Comparison of ENCODE assay signal across 18 cellular contexts in genomic region chr16:74281285-74281684, GRCh38. TPM values are rescaled to one million over a fixed set of nuclear protein-coding genes. Genes with fewer than 3 reads are reported as not detected.
DNase-seq lines count a peak whose midpoint lies in the region; ATAC-seq and TF ChIP-seq lines count a peak whose summit lies in the region.
"Had no signal": no experiment of that assay in that cellular context is flagged by ENCODE, and none has a peak within 500 bp of the region (broad histone marks: within the 10 kb centered on the region; RNA-seq: fewer than 3 reads in every experiment).

No MANE protein-coding gene starts in this region.

- 50 to 75% (median 72%) methylated on average over 1 of the region's 1 CpG for WGBS in spleen, 5 donors

- peaks cover 9% of the 10 kb centered on the region for H3K27me3 Mint-ChIP-seq in activated naive CD8-positive, alpha-beta T cell treated with anti-CD3 and anti-CD28 coated beads for 36 hours

- peak overlapping the region; percentile 27 for H3K27ac ChIP-seq in cardiac muscle cell
- H3K27ac ChIP-seq in left lung = no peak overlapping the region
- H3K27ac ChIP-seq in spleen = no peak overlapping the region
- H3K27ac ChIP-seq: Peyer's patch, SK-N-MC had no signal

- no peak for TF ChIP-seq CTCF in cardiac muscle cell (IDR thresholded peaks at IDR 0.05; ENCODE audit: low read depth, low read length)
- TF ChIP-seq CTCF in epithelial cell of esophagus (IDR thresholded peaks at IDR 0.05; ENCODE audit: insufficient read depth, low read depth, low read length, missing control alignments) = no peak
- no peak for TF ChIP-seq CTCF in left lung (IDR thresholded peaks at IDR 0.05)
- TF ChIP-seq CTCF in spleen (IDR thresholded peaks at IDR 0.05 in 8 of 11, conservative IDR thresholded peaks at IDR 0.05 in 3 of 11) = no peak

- H3K4me1 ChIP-seq in cardiac muscle cell (ENCODE audit: low read depth) (peaks cover 8% of the 10 kb centered on the region), left lung (no peaks in the 10 kb centered on the region), spleen (no peaks in the 10 kb centered on the region)
- H3K4me1 ChIP-seq: HAP-1, Peyer's patch had no signal

- H3K9me3 ChIP-seq in cardiac muscle cell (ENCODE audit: low read depth) (no peaks in the 10 kb centered on the region), left lung (no peaks in the 10 kb centered on the region), spleen (peaks cover 0 to 9% (median 5%) of the 10 kb centered on the region in 8 donors)
- H3K9me3 ChIP-seq: HAP-1, Peyer's patch had no signal

- H3K4me1 Mint-ChIP-seq in activated naive CD8-positive, alpha-beta T cell treated with anti-CD3 and anti-CD28 coated beads for 36 hours = no peaks in the 10 kb centered on the region
- H3K4me1 Mint-ChIP-seq: CD4-positive, alpha-beta memory T cell had no signal

- peaks cover 4% of the 10 kb centered on the region for H3K27me3 ChIP-seq in cardiac muscle cell
- no peaks in the 10 kb centered on the region for H3K27me3 ChIP-seq in left lung
- no peaks in the 10 kb centered on the region for H3K27me3 ChIP-seq in spleen (replicated peaks in 1 of 7)
- H3K27me3 ChIP-seq: Peyer's patch had no signal

- no peak overlapping the region for H3K27ac Mint-ChIP-seq in activated naive CD8-positive, alpha-beta T cell treated with anti-CD3 and anti-CD28 coated beads for 36 hours
- H3K27ac Mint-ChIP-seq: CD4-positive, alpha-beta memory T cell had no signal

- peak; percentile 14 to 46 for DNase-seq in cardiac muscle cell (ENCODE audit: low read depth in 1 of 2, low spot score in 1 of 2)
- no peak for DNase-seq in cardiac septum (ENCODE audit: low spot score)
- DNase-seq in epithelial cell of esophagus (ENCODE audit: low read depth) = peak; percentile 38
- DNase-seq in left lung = no peak
- no peak for DNase-seq in activated naive CD8-positive, alpha-beta T cell treated with anti-CD3 and anti-CD28 coated beads for 36 hours
- no peak for DNase-seq in cerebellum (ENCODE audit: low spot score)
- no peak for DNase-seq in spleen
- DNase-seq: 8988T; CD4-positive, alpha-beta memory T cell; NCI-H187 treated with DMSO at 0.1 percent for 48 hours; NCI-H2171; NCI-H446 treated with DMSO at 0.1 percent for 48 hours; NCI-H774; Peyer's patch had no signal

- H3K4me3 ChIP-seq in cardiac muscle cell = no peak overlapping the region
- no peak overlapping the region for H3K4me3 ChIP-seq in epithelial cell of esophagus (ENCODE audit: low read length)
- no peak overlapping the region for H3K4me3 ChIP-seq in left lung
- no peak overlapping the region for H3K4me3 ChIP-seq in spleen
- H3K4me3 ChIP-seq: HAP-1, Peyer's patch, SK-N-MC had no signal

- H3K4me3 Mint-ChIP-seq in activated naive CD8-positive, alpha-beta T cell treated with anti-CD3 and anti-CD28 coated beads for 36 hours = no peak overlapping the region
- H3K4me3 Mint-ChIP-seq: CD4-positive, alpha-beta memory T cell had no signal

- no peak for TF ChIP-seq POLR2A in spleen (IDR thresholded peaks at IDR 0.05)

- peaks cover 7% of the 10 kb centered on the region for H3K36me3 Mint-ChIP-seq in activated naive CD8-positive, alpha-beta T cell treated with anti-CD3 and anti-CD28 coated beads for 36 hours

- intact Hi-C loops in cardiac septum (cut with DNase I) (no loop called here), left lung (cut with DNase I) (no loop called here), spleen (cut with DNase I; ENCODE audit: low total_unique reads) (no loop called here)

- H3K36me3 ChIP-seq in cardiac muscle cell = no peaks in the 10 kb centered on the region
- no peaks in the 10 kb centered on the region for H3K36me3 ChIP-seq in left lung
- H3K36me3 ChIP-seq in spleen = no peaks in the 10 kb centered on the region
- H3K36me3 ChIP-seq: HAP-1, Peyer's patch had no signal

- ATAC-seq in left lung (peak; percentile 49), HG02938 (IDR thresholded peaks at IDR 0.05; ENCODE audit: unreplicated experiment) (no peak)
- ATAC-seq: Right ventricle myocardium inferior had no signal

- peaks cover 6% of the 10 kb centered on the region for H3K9me3 Mint-ChIP-seq in activated naive CD8-positive, alpha-beta T cell treated with anti-CD3 and anti-CD28 coated beads for 36 hours

RNA-seq across cellular contexts. Expression of gene PSMD7, which starts 15.3 kb away (rescaled TPM):
- total RNA-seq in cardiac muscle cell (69.7 and 108 TPM in 2 replicates), cardiac septum (127 TPM), left lung (10 to 100 TPM; 50.8 to 79.4 TPM), cerebellum (36.7 TPM), spleen (10 to 100 TPM; 41.2 to 61.1 (median 58.6) TPM)
- polyA plus RNA-seq in cardiac muscle cell (154 and 177 TPM in 2 replicates), spleen (10 to 100 TPM; 40.5 to 50.6 (median 42.9) TPM)
- total RNA-seq in activated naive CD8-positive, alpha-beta T cell treated with anti-CD3 and anti-CD28 coated beads for 36 hours = 100 to 1,000 TPM; 135 to 145 TPM

Comparison
In these comparisons a context has a peak if more than half of its experiments do, and no peak if none do; other contexts are left out.
1. DNase-seq: peak in cardiac muscle cell (2 of 2) and epithelial cell of esophagus (single experiment); none in cardiac septum (single experiment), left lung (0 of 2), activated naive CD8-positive, alpha-beta T cell treated with anti-CD3 and anti-CD28 coated beads for 36 hours (single experiment), cerebellum (single experiment) and spleen (single experiment).